27 cellular contexts compared by ENCODE assay signal in the genomic region with DNA sequence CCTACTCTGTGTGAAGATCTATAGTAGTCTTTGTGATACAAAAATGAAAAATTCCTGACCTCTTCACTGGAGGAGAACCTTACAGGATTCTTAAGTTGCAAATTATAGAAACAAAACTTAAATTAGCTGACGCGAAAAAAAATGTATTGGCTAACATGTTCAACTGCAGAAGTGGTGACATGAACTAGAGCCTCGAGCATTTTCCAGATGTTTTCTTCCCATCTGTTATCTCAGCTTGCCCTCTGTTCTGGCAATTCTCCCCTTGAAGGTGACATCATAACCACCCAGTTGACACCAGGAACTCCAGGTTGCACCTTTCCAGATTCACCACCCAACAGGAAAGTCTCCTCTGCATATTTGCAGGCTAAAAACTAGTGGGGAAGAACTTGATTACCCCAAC.
"Had no signal": no experiment of that assay in that cellular context is flagged by ENCODE, and none has a peak within 500 bp of the region (broad histone marks: within the 10 kb centered on the region; RNA-seq: fewer than 3 reads in every experiment).

No MANE protein-coding gene starts in this region.

- H3K27me3 Mint-ChIP-seq: progenitor cell of endocrine pancreas; stimulated activated naive B cell treated with anti-CD40 and anti-IgM and Interleukin-4, amounts not matched to agents 10 μg/mL and 1 μg/mL and 100 μg/mL, for 72 hours had no signal

- H3K79me2 ChIP-seq: parathyroid adenoma had no signal

- ATAC-seq: natural killer cell; psoas muscle; right cardiac atrium; right lobe of liver; stimulated activated effector memory CD8-positive, alpha-beta T cell treated with anti-CD3 and anti-CD28 coated beads, Interleukin-12 subunit alpha, Interleukin-12 subunit beta, amount 100 ng/mL, for 72 hours; stimulated activated naive B cell treated with anti-CD40 and anti-IgM and Interleukin-4, amounts not matched to agents 10 μg/mL and 1 μg/mL and 100 μg/mL, for 72 hours had no signal

- H2AFZ ChIP-seq: neural progenitor cell, parathyroid adenoma had no signal

- H3K9me3 ChIP-seq: ovary, right lobe of liver, thoracic aorta, tibial artery, transverse colon, upper lobe of left lung, vagina had no signal

- H3K4me2 ChIP-seq: neural progenitor cell had no signal

- H3K36me3 Mint-ChIP-seq: neural progenitor cell; stimulated activated effector memory CD8-positive, alpha-beta T cell treated with anti-CD3 and anti-CD28 coated beads, Interleukin-12 subunit alpha, Interleukin-12 subunit beta, amount 100 ng/mL, for 72 hours had no signal

- DNase-seq: natural killer cell; occipital lobe; ovary; posterior cingulate gyrus; psoas muscle; right cardiac atrium; right lobe of liver; sigmoid colon; small intestine; stimulated activated CD4-positive, alpha-beta T cell treated with anti-CD3 and anti-CD28 coated beads, Interleukin-15, amount 100 ng/mL, for 24 hours; stimulated activated CD4-positive, alpha-beta T cell treated with anti-CD3 and anti-CD28 coated beads, Interleukin-2, amount 100 ng/mL, for 24 hours; stimulated activated CD4-positive, alpha-beta T cell treated with anti-CD3 and anti-CD28 coated beads, Interleukin-2, amount 100 ng/mL, for 48 hours; stimulated activated CD4-positive, alpha-beta T cell treated with anti-CD3 and anti-CD28 coated beads, Interleukin-4, amount 100 ng/mL, for 24 hours; stimulated activated naive B cell treated with anti-CD40 and anti-IgM and Interleukin-4, amounts not matched to agents 10 μg/mL and 1 μg/mL and 100 μg/mL, for 72 hours; stimulated activated naive CD4-positive, alpha-beta T cell treated with Interleukin-2 at 50 U/mL for 16 hours; stomach; tibial artery; transverse colon; upper lobe of left lung had no signal

- H3K9ac ChIP-seq: neural progenitor cell, parathyroid adenoma had no signal

- H3K36me3 ChIP-seq: neural progenitor cell, ovary, right lobe of liver, sigmoid colon, stomach, thoracic aorta, tibial artery, transverse colon, upper lobe of left lung, vagina had no signal

- H3K27ac ChIP-seq: neural progenitor cell, ovary, parathyroid adenoma, psoas muscle, right lobe of liver, sigmoid colon, stomach, thoracic aorta, transverse colon, upper lobe of left lung, vagina had no signal

- H3K4me1 ChIP-seq: neural progenitor cell, parathyroid adenoma, psoas muscle, right lobe of liver, sigmoid colon, stomach, transverse colon, upper lobe of left lung, vagina had no signal

- H3K27me3 ChIP-seq: neural progenitor cell, ovary, right lobe of liver, sigmoid colon, stomach, tibial artery, transverse colon, upper lobe of left lung, vagina had no signal

- H3K4me1 Mint-ChIP-seq: nephron; neural progenitor cell; stimulated activated effector memory CD8-positive, alpha-beta T cell treated with anti-CD3 and anti-CD28 coated beads, Interleukin-12 subunit alpha, Interleukin-12 subunit beta, amount 100 ng/mL, for 72 hours; stimulated activated naive B cell treated with anti-CD40 and anti-IgM and Interleukin-4, amounts not matched to agents 10 μg/mL and 1 μg/mL and 100 μg/mL, for 72 hours had no signal

- H3K27ac Mint-ChIP-seq: natural killer cell; nephron; neural progenitor cell; progenitor cell of endocrine pancreas; stimulated activated effector memory CD8-positive, alpha-beta T cell treated with anti-CD3 and anti-CD28 coated beads, Interleukin-12 subunit alpha, Interleukin-12 subunit beta, amount 100 ng/mL, for 72 hours; stimulated activated naive B cell treated with anti-CD40 and anti-IgM and Interleukin-4, amounts not matched to agents 10 μg/mL and 1 μg/mL and 100 μg/mL, for 72 hours; stimulated activated naive CD8-positive, alpha-beta T cell treated with anti-CD3 and anti-CD28 coated beads, Interleukin-15, Interleukin-2, amounts not matched to agents 100 ng/mL and 50 ng/mL, for 24 hours had no signal

- H3K4me3 Mint-ChIP-seq: natural killer cell; nephron; neural progenitor cell; stimulated activated effector memory CD8-positive, alpha-beta T cell treated with anti-CD3 and anti-CD28 coated beads, Interleukin-12 subunit alpha, Interleukin-12 subunit beta, amount 100 ng/mL, for 72 hours; stimulated activated naive B cell treated with anti-CD40 and anti-IgM and Interleukin-4, amounts not matched to agents 10 μg/mL and 1 μg/mL and 100 μg/mL, for 72 hours; stimulated activated naive CD8-positive, alpha-beta T cell treated with anti-CD3 and anti-CD28 coated beads, Interleukin-15, Interleukin-2, amounts not matched to agents 100 ng/mL and 50 ng/mL, for 24 hours had no signal

- H3K4me3 ChIP-seq: neural progenitor cell, ovary, psoas muscle, right lobe of liver, sigmoid colon, stomach, thoracic aorta, tibial artery, transverse colon, upper lobe of left lung, vagina had no signal
